ENCODE assay signal across 31 cellular contexts in the genomic region with DNA sequence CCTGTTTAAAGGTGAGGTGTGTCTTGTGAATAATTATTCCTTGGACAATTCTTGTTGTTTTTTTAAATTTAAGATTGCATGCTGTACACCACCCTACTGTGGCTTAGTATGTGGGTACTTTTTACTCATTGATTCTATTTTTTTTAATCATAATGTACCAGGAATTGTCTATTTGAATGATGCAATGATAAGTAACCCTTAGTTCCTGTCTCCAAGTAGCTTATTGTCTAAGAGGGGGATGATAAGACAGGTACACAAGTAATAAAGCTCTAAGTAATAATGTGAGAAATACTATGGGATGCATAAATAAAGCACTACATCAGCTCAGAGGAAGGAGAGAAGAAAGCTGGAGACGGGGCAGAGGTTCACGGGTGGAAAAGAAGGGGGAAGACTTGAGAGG.
"Had no signal": no experiment of that assay in that cellular context is flagged by ENCODE, and none has a peak within 500 bp of the region (broad histone marks: within the 10 kb centered on the region; RNA-seq: fewer than 3 reads in every experiment).

No MANE protein-coding gene starts in this region.

- ATAC-seq: left cardiac atrium; left lobe of liver; natural killer cell; right lobe of liver; stimulated activated memory B cell treated with anti-CD40 and anti-IgM and Interleukin-4, amounts not matched to agents 10 μg/mL and 1 μg/mL and 100 μg/mL, for 72 hours; upper lobe of right lung had no signal

- FAIRE-seq: keratinocyte, urothelium cell line had no signal

- H3K27ac ChIP-seq: neural progenitor cell, neutrophil, parathyroid adenoma, right lobe of liver, suprapubic skin, thoracic aorta, upper lobe of right lung had no signal

- H3K4me1 ChIP-seq: neural progenitor cell, parathyroid adenoma, right atrium auricular region, right lobe of liver, suprapubic skin, upper lobe of right lung had no signal

- H3K27me3 ChIP-seq: hepatocyte, neural progenitor cell, neutrophil, right atrium auricular region, right lobe of liver, suprapubic skin, tibial artery, upper lobe of right lung had no signal

- H3K4me3 Mint-ChIP-seq: mesothelial cell of epicardium; naive B cell; natural killer cell; nephron progenitor cell; neural progenitor cell; stimulated activated memory B cell treated with anti-CD40 and anti-IgM and Interleukin-4, amounts not matched to agents 10 μg/mL and 1 μg/mL and 100 μg/mL, for 72 hours had no signal

- H3K27me3 Mint-ChIP-seq: naive B cell; progenitor cell of endocrine pancreas; stimulated activated memory B cell treated with anti-CD40 and anti-IgM and Interleukin-4, amounts not matched to agents 10 μg/mL and 1 μg/mL and 100 μg/mL, for 72 hours had no signal

- H3K36me3 ChIP-seq: neural progenitor cell, neutrophil, right atrium auricular region, right lobe of liver, suprapubic skin, thoracic aorta, tibial artery, upper lobe of right lung had no signal

- H3K79me2 ChIP-seq: hepatocyte, parathyroid adenoma had no signal

- H3K4me3 ChIP-seq: hepatocyte, lung, neural progenitor cell, right atrium auricular region, right lobe of liver, smooth muscle cell, suprapubic skin, thoracic aorta, tibial artery, upper lobe of right lung had no signal

- H3K27ac Mint-ChIP-seq: mesothelial cell of epicardium; natural killer cell; nephron progenitor cell; neural progenitor cell; progenitor cell of endocrine pancreas; stimulated activated memory B cell treated with anti-CD40 and anti-IgM and Interleukin-4, amounts not matched to agents 10 μg/mL and 1 μg/mL and 100 μg/mL, for 72 hours had no signal

- H3K4me2 ChIP-seq: neural progenitor cell had no signal

- DNase-seq: kidney glomerular epithelial cell; left cardiac atrium; mesendoderm; naive B cell; natural killer cell; nephron progenitor cell; occipital lobe; right lobe of liver; stimulated activated CD4-positive, alpha-beta T cell treated with anti-CD3 and anti-CD28 coated beads, Interleukin-1b, Interleukin-23, amount 100 ng/mL, for 48 hours; stimulated activated CD4-positive, alpha-beta T cell treated with anti-CD3 and anti-CD28 coated beads, Interleukin-2, amount 100 ng/mL, for 48 hours; stimulated activated CD4-positive, alpha-beta T cell treated with anti-CD3 and anti-CD28 coated beads, Interleukin-4, amount 100 ng/mL, for 4 hours; stimulated activated CD8-positive, alpha-beta memory T cell treated with anti-CD3 and anti-CD28 coated beads, Interleukin-4, amount 100 ng/mL, for 48 hours; stimulated activated naive CD4-positive, alpha-beta T cell treated with Interleukin-2 at 50 U/mL for 16 hours; tibial artery; trophoblast cell; upper lobe of right lung had no signal

- H2AFZ ChIP-seq: hepatocyte, neural progenitor cell, parathyroid adenoma had no signal

- H3K9me3 ChIP-seq: neutrophil, right atrium auricular region, right lobe of liver, suprapubic skin, thoracic aorta, tibial artery, upper lobe of right lung had no signal

- H3K9ac ChIP-seq: neural progenitor cell, parathyroid adenoma had no signal
